12 cellular contexts compared by ENCODE assay signal in genomic region chrX:10109695-10110094, GRCh38. TPM values are rescaled to one million over a fixed set of nuclear protein-coding genes. Genes with fewer than 3 reads are reported as not detected.
A peak's percentile ranks its signal among the peaks of the same experiment; 100 is the strongest.
DNase-seq lines count a peak whose midpoint lies in the region; ATAC-seq lines count a peak whose summit lies in the region.
"Had no signal": no experiment of that assay in that cellular context is flagged by ENCODE, and none has a peak within 500 bp of the region (broad histone marks: within the 10 kb centered on the region; RNA-seq: fewer than 3 reads in every experiment).

No MANE protein-coding gene starts in this region.

- H3K27me3 Mint-ChIP-seq in CD4-positive, CD25-positive, alpha-beta regulatory T cell = no peaks in the 10 kb centered on the region
- no peaks in the 10 kb centered on the region for H3K27me3 Mint-ChIP-seq in T-helper 17 cell

- H3K4me3 Mint-ChIP-seq in CD4-positive, CD25-positive, alpha-beta regulatory T cell = peak overlapping the region in 3 of 4 donors; percentile 7 to 52 (median 24)
- H3K4me3 Mint-ChIP-seq in T-helper 17 cell = peak overlapping the region; percentile 41

- no peaks in the 10 kb centered on the region for H3K9me3 Mint-ChIP-seq in CD4-positive, CD25-positive, alpha-beta regulatory T cell

- peaks cover 15 to 75% (median 37%) of the 10 kb centered on the region in 4 donors for H3K4me1 Mint-ChIP-seq in CD4-positive, CD25-positive, alpha-beta regulatory T cell
- peaks cover 14% of the 10 kb centered on the region for H3K4me1 Mint-ChIP-seq in T-helper 17 cell

- no peaks in the 10 kb centered on the region for H3K36me3 ChIP-seq in CD4-positive, CD25-positive, alpha-beta regulatory T cell (ENCODE audit: control insufficient read depth, insufficient read depth, low read length)
- H3K36me3 ChIP-seq: brain microvascular endothelial cell had no signal

- H3K27me3 ChIP-seq in CD4-positive, CD25-positive, alpha-beta regulatory T cell (ENCODE audit: control insufficient read depth, insufficient read depth, low read length) = no peaks in the 10 kb centered on the region
- H3K27me3 ChIP-seq: brain microvascular endothelial cell had no signal

- H3K9me3 ChIP-seq in CD4-positive, CD25-positive, alpha-beta regulatory T cell (ENCODE audit: control insufficient read depth in 2 of 2, low read length in 2 of 2) = no peaks in the 10 kb centered on the region
- H3K9me3 ChIP-seq in T-helper 17 cell (ENCODE audit: control insufficient read depth, low read length, poor library complexity, severe bottlenecking) = no peaks in the 10 kb centered on the region

- peaks cover 49% of the 10 kb centered on the region for H3K4me1 ChIP-seq in CD4-positive, CD25-positive, alpha-beta regulatory T cell (ENCODE audit: control insufficient read depth, insufficient read depth, low read length, poor library complexity, severe bottlenecking)

- intact Hi-C loops in cardiac septum (cut with DNase I) = loop anchor here (10.0 kb wide), 1 partner anchor 1355 kb away; no protein-coding TSS in a partner anchor
- intact Hi-C loops in posterior vena cava (cut with DNase I) = no loop called here

- H3K4me3 ChIP-seq in CD4-positive, CD25-positive, alpha-beta regulatory T cell (ENCODE audit: low read depth, low read length) = no peak overlapping the region

- H3K27ac Mint-ChIP-seq in CD4-positive, CD25-positive, alpha-beta regulatory T cell = peak overlapping the region; percentile 83 to 96 (median 91)
- no peak overlapping the region for H3K27ac Mint-ChIP-seq in T-helper 17 cell

- no peak for ATAC-seq in CD4-positive, CD25-positive, alpha-beta regulatory T cell (ENCODE audit: low read depth in 2 of 2)
- ATAC-seq in T-helper 17 cell (no peak), HG02623 (IDR thresholded peaks at IDR 0.05; ENCODE audit: unreplicated experiment) (no peak), HG02759 (IDR thresholded peaks at IDR 0.05; ENCODE audit: unreplicated experiment) (no peak)
- ATAC-seq: esophagus mucosa had no signal

- DNase-seq in CD4-positive, CD25-positive, alpha-beta regulatory T cell = no peak
- DNase-seq in T-helper 17 cell = no peak
- DNase-seq in cardiac septum (ENCODE audit: low spot score) = peak; percentile 75
- peak; percentile 86 for DNase-seq in posterior vena cava (ENCODE audit: low spot score)
- no peak for DNase-seq in DMS53 (lab: John Stamatoyannopoulos, UW)
- DNase-seq in NCI-H1417 (lab: John Stamatoyannopoulos, UW) = no peak
- DNase-seq: brain microvascular endothelial cell, NCI-H1048, SW 1271 had no signal

- H3K27ac ChIP-seq in CD4-positive, CD25-positive, alpha-beta regulatory T cell (ENCODE audit: insufficient read depth, low read length, poor library complexity, severe bottlenecking) = no peak overlapping the region
- H3K27ac ChIP-seq: brain microvascular endothelial cell had no signal

- no peaks in the 10 kb centered on the region for H3K36me3 Mint-ChIP-seq in CD4-positive, CD25-positive, alpha-beta regulatory T cell
- no peaks in the 10 kb centered on the region for H3K36me3 Mint-ChIP-seq in T-helper 17 cell (ENCODE audit: low read depth)

RNA-seq across cellular contexts. Expression of gene CLCN4, which starts 47.1 kb away (rescaled TPM):
- total RNA-seq in CD4-positive, CD25-positive, alpha-beta regulatory T cell = 0.37 TPM
- polyA plus RNA-seq in CD4-positive, CD25-positive, alpha-beta regulatory T cell = not detected
- total RNA-seq in T-helper 17 cell (1 to 10 TPM in 1 of 2 donors, under 1 TPM in 1; 0.37 to 3.3 TPM), cardiac septum (23.4 TPM), posterior vena cava (1 to 10 TPM; 3.7 to 8.4 TPM)

Comparison
In these comparisons a context has a peak if more than half of its experiments do, and no peak if none do; other contexts are left out.
1. DNase-seq: peak in cardiac septum (single experiment) and posterior vena cava (single experiment); none in CD4-positive, CD25-positive, alpha-beta regulatory T cell (0 of 3), T-helper 17 cell (0 of 3), DMS53 (single experiment) and NCI-H1417 (0 of 3).